ENCODE assay signal across 8 cellular contexts in the genomic region with DNA sequence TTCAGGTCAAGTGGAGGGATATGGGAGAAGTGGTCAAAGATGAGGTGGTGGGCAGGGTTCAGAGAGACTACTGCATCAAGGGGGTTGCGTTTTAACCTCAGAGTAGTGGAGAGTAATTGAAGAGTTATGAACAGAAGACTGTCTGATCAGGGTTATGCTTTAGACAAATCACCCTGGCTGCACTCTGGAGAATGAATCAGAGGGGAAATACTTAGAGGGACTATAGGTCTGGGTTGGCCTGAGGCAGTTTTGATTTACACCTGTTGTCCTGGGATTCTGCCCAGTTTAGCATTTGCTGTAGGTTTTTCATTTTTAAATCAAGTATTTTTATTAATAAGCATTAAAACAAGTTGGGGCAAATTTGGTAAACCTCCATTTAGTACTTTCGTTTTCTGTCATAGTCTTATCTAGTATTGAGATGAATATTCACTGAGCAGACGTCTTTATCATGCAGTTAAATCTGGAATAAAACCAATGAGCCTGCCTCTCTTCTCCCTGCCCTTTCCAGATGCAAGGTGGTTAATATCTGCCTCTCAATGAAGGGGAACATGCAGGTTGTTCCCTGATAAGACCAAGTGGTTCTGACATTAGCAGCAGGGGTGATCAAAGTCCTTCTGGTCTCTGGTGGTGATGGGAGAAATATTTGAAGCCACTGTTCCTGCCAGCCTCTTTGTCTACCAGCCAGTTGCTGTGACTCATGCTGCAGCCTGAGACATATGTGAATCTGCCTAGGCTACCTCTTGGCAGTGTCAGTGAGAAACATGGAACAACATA.
DNase-seq lines count a peak whose midpoint lies in the region; ATAC-seq and TF ChIP-seq lines count a peak whose summit lies in the region.

No MANE protein-coding gene starts in this region.

- no peak overlapping the region for H2BK15ac ChIP-seq in neuronal stem cell (ENCODE audit: low read length)

- H2AK5ac ChIP-seq in neuronal stem cell (ENCODE audit: low read depth, low read length): no peak overlapping the region

- no peaks in the 10 kb centered on the region for H3K36me3 ChIP-seq in neuronal stem cell (replicated peaks in 1 of 2; ENCODE audit: control insufficient read depth in 2 of 2, insufficient read depth in 2 of 2, low read length in 2 of 2)

- H2AFZ ChIP-seq in neuronal stem cell (ENCODE audit: low read length): no peak overlapping the region

- no peaks in the 10 kb centered on the region for H3K27me3 ChIP-seq in neuronal stem cell (ENCODE audit: control insufficient read depth in 3 of 3, insufficient read depth in 3 of 3, low read depth in 1 of 3, low read length in 3 of 3)

- WGBS in neuronal stem cell (ENCODE audit: extremely low coverage in 2 of 2, insufficient read length in 2 of 2, insufficient replicate concordance in 1 of 2), 2 donors: no CpG with 5 or more reads among the region's 3 CpGs

- H3K36me3 Mint-ChIP-seq in T-helper 17 cell (ENCODE audit: low read depth): peaks cover 3% of the 10 kb centered on the region
- no peaks in the 10 kb centered on the region for H3K36me3 Mint-ChIP-seq in mesothelial cell of epicardium

- peaks cover 19% of the 10 kb centered on the region for H3K9me3 Mint-ChIP-seq in mesothelial cell of epicardium

- H3K9me3 ChIP-seq in T-helper 17 cell (ENCODE audit: control insufficient read depth, low read length, poor library complexity, severe bottlenecking): no peaks in the 10 kb centered on the region
- H3K9me3 ChIP-seq in neuronal stem cell (replicated peaks in 1 of 2; ENCODE audit: control insufficient read depth in 2 of 2, insufficient read depth in 1 of 2, low read depth in 1 of 2, low read length in 2 of 2): no peaks in the 10 kb centered on the region

- no peak overlapping the region for H2BK12ac ChIP-seq in neuronal stem cell (ENCODE audit: low read length)

- H3K14ac ChIP-seq in neuronal stem cell (ENCODE audit: low read length): no peak overlapping the region

- no peak overlapping the region for H4K91ac ChIP-seq in neuronal stem cell (ENCODE audit: low read depth, low read length, poor library complexity)

- H3K4me3 Mint-ChIP-seq in T-helper 17 cell: peak overlapping the region; percentile 69
- H3K4me3 Mint-ChIP-seq in mesothelial cell of epicardium: no peak overlapping the region

- no peak overlapping the region for H3K27ac ChIP-seq in neuronal stem cell (replicated peaks; ENCODE audit: low read length)

- DNase-seq in T-helper 17 cell (no peak), mesothelial cell of epicardium (ENCODE audit: low spot score in 2 of 2, unreplicated experiment in 2 of 2) (no peak), KBM-7 (no peak), NCI-H774 (lab: John Stamatoyannopoulos, UW) (no peak), neuronal stem cell (ENCODE audit: low spot score) (no peak), NCI-H510A (lab: John Stamatoyannopoulos, UW) (no peak)

- H4K8ac ChIP-seq in neuronal stem cell (ENCODE audit: low read depth, low read length): no peak overlapping the region

- H2BK5ac ChIP-seq in neuronal stem cell (ENCODE audit: low read length): no peak overlapping the region

- no peak overlapping the region for H3K9ac ChIP-seq in neuronal stem cell (ENCODE audit: low read depth, low read length, poor library complexity)

- ATAC-seq in GM18517 (IDR thresholded peaks at IDR 0.05; ENCODE audit: unreplicated experiment) (peak; percentile 58), HG02759 (IDR thresholded peaks at IDR 0.05; ENCODE audit: unreplicated experiment) (peak; percentile 71), T-helper 17 cell (peak; percentile 37)

- no peak overlapping the region for H3K18ac ChIP-seq in neuronal stem cell (ENCODE audit: low read length)

- no peak overlapping the region for H3K23ac ChIP-seq in neuronal stem cell (ENCODE audit: low read depth, low read length, poor library complexity)

- in situ Hi-C loops in KBM-7 (cut with MboI; ENCODE audit: low pct_unique_long_range_greater_than_20kb, low sequenced_read_pairs): no loop called here

- no peaks in the 10 kb centered on the region for H3K79me1 ChIP-seq in neuronal stem cell (ENCODE audit: low read depth, low read length)

- no peak overlapping the region for H3K4me2 ChIP-seq in neuronal stem cell (ENCODE audit: insufficient read depth, low read length, poor library complexity, severe bottlenecking)

- no peak overlapping the region for H2BK120ac ChIP-seq in neuronal stem cell (ENCODE audit: low read depth, low read length)

- H3K4ac ChIP-seq in neuronal stem cell (ENCODE audit: low read length): no peak overlapping the region

- H3K4me1 ChIP-seq in neuronal stem cell (ENCODE audit: control insufficient read depth in 2 of 2, insufficient read depth in 1 of 2, low read depth in 1 of 2, low read length in 2 of 2): no peaks in the 10 kb centered on the region

- no peaks in the 10 kb centered on the region for H3K27me3 Mint-ChIP-seq in T-helper 17 cell
- H3K27me3 Mint-ChIP-seq in mesothelial cell of epicardium (ENCODE audit: low read depth): no peaks in the 10 kb centered on the region

- no peak for TF ChIP-seq CTCF in mesothelial cell of epicardium (IDR thresholded peaks at IDR 0.05; ENCODE audit: unreplicated experiment)

- H3K4me3 ChIP-seq in neuronal stem cell (ENCODE audit: low read length in 2 of 2): no peak overlapping the region

- peaks cover 12% of the 10 kb centered on the region for H3K4me1 Mint-ChIP-seq in T-helper 17 cell
- peaks cover 11% of the 10 kb centered on the region for H3K4me1 Mint-ChIP-seq in mesothelial cell of epicardium

- peak overlapping the region; percentile 30 for H3K27ac Mint-ChIP-seq in T-helper 17 cell
- H3K27ac Mint-ChIP-seq in mesothelial cell of epicardium: peak overlapping the region; percentile 48
